ENCODE assay signal across 27 cellular contexts in the genomic region with DNA sequence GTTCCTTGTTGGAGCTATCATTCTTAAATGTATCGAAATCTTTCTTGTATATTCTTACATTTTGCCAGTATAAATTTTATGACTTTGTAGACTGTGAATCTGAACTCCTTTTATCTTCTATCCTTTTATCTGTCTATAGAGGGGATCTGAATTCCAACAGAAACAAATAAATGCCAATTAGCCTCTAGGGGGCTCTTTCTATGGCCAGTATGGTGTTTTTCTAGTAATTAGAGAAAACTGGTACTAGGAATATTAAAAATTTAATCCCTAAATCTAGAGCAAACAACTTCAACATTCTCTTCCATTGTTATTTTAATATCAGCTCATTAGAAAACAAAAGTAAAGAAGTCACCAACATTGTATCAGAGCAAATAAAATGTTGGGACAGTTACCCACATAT. TPM values are rescaled to one million over a fixed set of nuclear protein-coding genes. Genes with fewer than 3 reads are reported as not detected.
DNase-seq lines count a peak whose midpoint lies in the region; ATAC-seq and TF ChIP-seq lines count a peak whose summit lies in the region.
"Had no signal": no experiment of that assay in that cellular context is flagged by ENCODE, and none has a peak within 500 bp of the region (broad histone marks: within the 10 kb centered on the region; RNA-seq: fewer than 3 reads in every experiment).

No MANE protein-coding gene starts in this region.

- H3F3A ChIP-seq in PC-3 (ENCODE audit: low read length, unreplicated experiment): no peaks in the 10 kb centered on the region

- H2BK15ac ChIP-seq in H9 (ENCODE audit: low read depth, low read length): no peak overlapping the region

- H3K27me3 Mint-ChIP-seq in H9 (ENCODE audit: low read depth): no peaks in the 10 kb centered on the region; the same call in 1 of the 2 replicates

- H3K4me1 ChIP-seq in H9 (ENCODE audit: insufficient read depth, low read length): no peaks in the 10 kb centered on the region
- peaks cover 1% of the 10 kb centered on the region; the same call in 1 of the 2 replicates for H3K4me1 ChIP-seq in PC-3 (ENCODE audit: insufficient read depth, low read length)
- H3K4me1 ChIP-seq: SJSA1, transverse colon had no signal

- H2AFZ ChIP-seq in H9 (ENCODE audit: low read length) (no peak overlapping the region), PC-3 (ENCODE audit: low read length) (no peak overlapping the region)

- no peak overlapping the region for H4K8ac ChIP-seq in H9 (replicated peaks; ENCODE audit: insufficient read length, low read depth, low read length)

- intact Hi-C loops in PC-3 (cut with micrococcal nuclease): no loop called here

- no peak overlapping the region for H2BK120ac ChIP-seq in H9 (ENCODE audit: low read depth, low read length, poor library complexity, severe bottlenecking)

- peaks cover 1% of the 10 kb centered on the region; the same call in 1 of the 2 replicates for H3K79me2 ChIP-seq in H9 (ENCODE audit: insufficient read depth, low read length)
- H3K79me2 ChIP-seq in PC-3 (ENCODE audit: low read length): no peaks in the 10 kb centered on the region

- no peak overlapping the region for H4K91ac ChIP-seq in H9 (ENCODE audit: insufficient read length, low read depth, low read length)

- no peak overlapping the region for H3K9ac ChIP-seq in H9 (ENCODE audit: extremely low read depth, insufficient read length, low read length)
- no peak overlapping the region for H3K9ac ChIP-seq in PC-3 (ENCODE audit: low read length)

- BruUV-seq in PC-3 (replicated peaks; lab: Mats Ljungman, UMichigan): no TSS peak

- H3K56ac ChIP-seq in H9 (ENCODE audit: insufficient read length, low read depth, low read length): no peak overlapping the region

- H2BK5ac ChIP-seq in H9 (ENCODE audit: insufficient read length, low read length): no peak overlapping the region

- no peak overlapping the region for H3K14ac ChIP-seq in H9 (ENCODE audit: insufficient read depth, low read length)

- CTCF ChIA-PET in PC-3 (lab: Charles Lee): no interaction called here

- no peak overlapping the region for H3T11ph ChIP-seq in H9 (ENCODE audit: low read length)

- ATAC-seq in PC-3: no peak
- ATAC-seq: natural killer cell had no signal

- H3K79me1 ChIP-seq in H9 (ENCODE audit: insufficient read depth, low read depth, low read length, poor library complexity, severe bottlenecking): no peaks in the 10 kb centered on the region

- H3K27ac Mint-ChIP-seq in H9: no peak overlapping the region
- H3K27ac Mint-ChIP-seq: activated naive CD4-positive, alpha-beta T cell treated with anti-CD3 and anti-CD28 coated beads, Interleukin-2, amount 10 ng/mL, durations not matched to agents 7 days and 5 days; activated T-helper 1 cell treated with anti-CD3 and anti-CD28 coated beads, Interleukin-12 subunit alpha, Interleukin-12 subunit beta, Interleukin-2, Interleukin-4 antibody, amounts not matched to agents 30 ng/mL and 10 ng/mL and 1 ng/mL, durations not matched to agents 14 hours and 24 hours and 36 hours; brain; CD4-positive, CD25-positive, alpha-beta regulatory T cell; natural killer cell; T-helper 1 cell treated with Interleukin-12 subunit alpha and Interleukin-12 subunit beta and Interleukin-4 antibody, amounts not matched to agents 30 μg/mL and 1 μg/mL, for 36 hours had no signal

- WGBS in H9 (ENCODE audit: extremely low coverage, insufficient read length, low lambda C conversion rate): no CpG with 5 or more reads among the region's 1 CpG

- POLR2A ChIA-PET in PC-3 (lab: Charles Lee; ENCODE audit: unreplicated experiment): interaction anchor here (0.6 kb wide), 1 partner anchor 310 kb away, joined by 3 read pairs; no protein-coding TSS in a partner anchor

- H3K23me2 ChIP-seq in H9 (ENCODE audit: insufficient read length, low read depth, low read length, poor library complexity, severe bottlenecking): no peaks in the 10 kb centered on the region

- no peak overlapping the region for H2AK5ac ChIP-seq in H9 (ENCODE audit: insufficient read length, low read length)

- no peaks in the 10 kb centered on the region for H3K9me2 ChIP-seq in PC-3 (replicated peaks; ENCODE audit: low read length)

- H3K27ac ChIP-seq in H9 (ENCODE audit: insufficient read length, low read depth, low read length) (no peak overlapping the region), PC-3 (ENCODE audit: low read length) (no peak overlapping the region), caudate nucleus (ENCODE audit: low read depth, low read length) (no peak overlapping the region)
- H3K27ac ChIP-seq: lower lobe of right lung, SJSA1, transverse colon had no signal

- H3K27me3 ChIP-seq in H9 (ENCODE audit: insufficient read depth, low read length): no peaks in the 10 kb centered on the region
- no peaks in the 10 kb centered on the region for H3K27me3 ChIP-seq in PC-3 (ENCODE audit: low read length)
- no peaks in the 10 kb centered on the region for H3K27me3 ChIP-seq in kidney epithelial cell (ENCODE audit: control insufficient read depth, insufficient read depth, low read length)
- H3K27me3 ChIP-seq: transverse colon had no signal

- H3K9me3 ChIP-seq in H9 (ENCODE audit: control insufficient read depth, low read depth, low read length) (peaks cover 7% of the 10 kb centered on the region), PC-3 (ENCODE audit: low read length) (peaks cover 7% of the 10 kb centered on the region; the same call in 1 of the 2 replicates)

- peaks cover 14 to 17% of the 10 kb centered on the region in 2 experiments for H3K9me3 Mint-ChIP-seq in H9

- no peak overlapping the region for H4K5ac ChIP-seq in H9 (ENCODE audit: insufficient read length, low read depth, low read length)

- H3K23ac ChIP-seq in H9 (ENCODE audit: insufficient read length, low read depth, low read length): no peak overlapping the region

- no peak overlapping the region for H3K4ac ChIP-seq in H9 (ENCODE audit: low read depth, low read length)

- H3K36me3 ChIP-seq in PC-3 (ENCODE audit: low read depth, low read length): peaks cover 6% of the 10 kb centered on the region; the same call in 1 of the 2 replicates
- no peaks in the 10 kb centered on the region for H3K36me3 ChIP-seq in kidney epithelial cell (ENCODE audit: control insufficient read depth, insufficient read depth, low read length)
- H3K36me3 ChIP-seq: lower lobe of right lung, SJSA1, transverse colon had no signal

- DNase-seq in AG10803 (ENCODE audit: low read depth) (no peak), H9 (no peak), PC-3 (no peak), kidney epithelial cell (ENCODE audit: low read depth) (no peak), NCI-H748 treated with DMSO at 0.1 percent for 48 hours (lab: John Stamatoyannopoulos, UW) (no peak), NCI-H1048 (lab: John Stamatoyannopoulos, UW) (no peak), caudate nucleus (lab: John Stamatoyannopoulos, UW) (no peak), HT-29 (ENCODE audit: low spot score) (no peak)
- DNase-seq: activated CD4-positive, alpha-beta T cell treated with anti-CD3 and anti-CD28 coated beads, Interleukin-2, amount 50 U/mL, for 48 hours; activated naive CD4-positive, alpha-beta T cell treated with anti-CD3 and anti-CD28 coated beads, Interleukin-2, amount 10 ng/mL, durations not matched to agents 7 days and 5 days; CD4-positive, CD25-positive, alpha-beta regulatory T cell; EL; head of caudate nucleus; KBM-7; kidney glomerular epithelial cell; lower lobe of right lung; natural killer cell; NCI-H187; NCI-H2171 treated with DMSO at 0.1 percent for 48 hours; NCI-H510A treated with DMSO at 0.1 percent for 48 hours; stimulated activated CD4-positive, alpha-beta T cell treated with anti-CD3 and anti-CD28 coated beads, Interleukin-2, amount 100 ng/mL, for 24 hours; transverse colon had no signal

- 0 out of 4 replicates have a peak, but pooled peaks cover 0 to 4% of the 10 kb centered on the region in 2 experiments for H3K4me1 Mint-ChIP-seq in H9
- H3K4me1 Mint-ChIP-seq: brain; CD4-positive, CD25-positive, alpha-beta regulatory T cell; natural killer cell had no signal

- H4K20me1 ChIP-seq in H9 (ENCODE audit: control insufficient read depth, insufficient read depth, insufficient read length): no peaks in the 10 kb centered on the region
- no peaks in the 10 kb centered on the region for H4K20me1 ChIP-seq in PC-3 (ENCODE audit: low read length)

- TF ChIP-seq CTCF in AG10803 (conservative IDR thresholded peaks at IDR 0.05; ENCODE audit: low read length): peak; percentile 14
- TF ChIP-seq CTCF in H9 (conservative IDR thresholded peaks at IDR 0.05): peak; percentile 45
- TF ChIP-seq CTCF in PC-3 (conservative IDR thresholded peaks at IDR 0.05; ENCODE audit: low read depth, low read length): peak; percentile 37; the same call in 1 of the 2 replicates
- TF ChIP-seq CTCF in kidney epithelial cell (IDR thresholded peaks at IDR 0.05; ENCODE audit: insufficient read depth, low read length, poor library complexity, severe bottlenecking): peak; percentile 9

- no peak overlapping the region for H2BK20ac ChIP-seq in H9 (ENCODE audit: low read depth, low read length, poor library complexity, severe bottlenecking)

- no peak overlapping the region for H2BK12ac ChIP-seq in H9 (ENCODE audit: insufficient read length, low read depth, low read length)

- no peak overlapping the region for H3K4me3 Mint-ChIP-seq in H9
- H3K4me3 Mint-ChIP-seq: activated naive CD4-positive, alpha-beta T cell treated with anti-CD3 and anti-CD28 coated beads, Interleukin-2, amount 10 ng/mL, durations not matched to agents 7 days and 5 days; activated T-helper 1 cell treated with anti-CD3 and anti-CD28 coated beads, Interleukin-12 subunit alpha, Interleukin-12 subunit beta, Interleukin-2, Interleukin-4 antibody, amounts not matched to agents 30 ng/mL and 10 ng/mL and 1 ng/mL, durations not matched to agents 14 hours and 24 hours and 36 hours; brain; CD4-positive, CD25-positive, alpha-beta regulatory T cell; natural killer cell; T-helper 1 cell treated with Interleukin-12 subunit alpha and Interleukin-12 subunit beta and Interleukin-4 antibody, amounts not matched to agents 30 μg/mL and 1 μg/mL, for 36 hours had no signal

- H3K18ac ChIP-seq in H9 (ENCODE audit: insufficient read length, low read depth, low read length): no peak overlapping the region

- H3K36me3 Mint-ChIP-seq in H9 (ENCODE audit: insufficient read depth in 1 of 3, low read depth in 3 of 3): peaks cover 4 to 18% (median 5%) of the 10 kb centered on the region in 3 experiments; a peak in 5 of 7 replicates
- H3K36me3 Mint-ChIP-seq: activated naive CD4-positive, alpha-beta T cell treated with anti-CD3 and anti-CD28 coated beads, Interleukin-2, amount 10 ng/mL, durations not matched to agents 7 days and 5 days; brain had no signal

- no peak overlapping the region for H3K4me3 ChIP-seq in AG10803 (ENCODE audit: low read length)
- H3K4me3 ChIP-seq in PC-3 (ENCODE audit: low read length): no peak overlapping the region
- no peak overlapping the region for H3K4me3 ChIP-seq in kidney epithelial cell (ENCODE audit: low read depth, low read length)
- H3K4me3 ChIP-seq: lower lobe of right lung, SJSA1, smooth muscle cell, transverse colon had no signal

- H3K4me2 ChIP-seq in H9 (ENCODE audit: insufficient read depth, insufficient read length, low read length) (no peak overlapping the region), PC-3 (ENCODE audit: low read length) (no peak overlapping the region)
- H3K4me2 ChIP-seq: smooth muscle cell had no signal

RNA-seq across cellular contexts. Expression of gene CAT, which starts 21.5 kb away (rescaled TPM):
- total RNA-seq in H9 (2021) (9.9 and 10.4 TPM in 2 replicates), PC-3 (2014; rRNA removed) (46.6 and 50.5 TPM in 2 replicates), kidney epithelial cell (16.4 and 23.7 TPM in 2 replicates)
- total RNA-seq in HT-29 (2014; rRNA removed; shearing (Covaris generic)): 59.2 and 61.7 TPM in 2 replicates
- total RNA-seq: smooth muscle cell had no signal

RNA-seq across cellular contexts. Expression of gene ABTB2, which starts 59.4 kb away (rescaled TPM):
- total RNA-seq in H9 (2021) (5.3 and 5.5 TPM in 2 replicates), PC-3 (2014; rRNA removed) (5.2 and 10.0 TPM in 2 replicates), kidney epithelial cell (26.8 and 27.7 TPM in 2 replicates)
- 26.0 and 27.3 TPM in 2 replicates for total RNA-seq in HT-29 (2014; rRNA removed; shearing (Covaris generic))
